Comparison of ENCODE assay signal across 8 cellular contexts in genomic region chr2:149040451-149040850, GRCh38. TPM values are rescaled to one million over a fixed set of nuclear protein-coding genes. Genes with fewer than 3 reads are reported as not detected.
A peak's percentile ranks its signal among the peaks of the same experiment; 100 is the strongest.
DNase-seq lines count a peak whose midpoint lies in the region; ATAC-seq and TF ChIP-seq lines count a peak whose summit lies in the region.

No MANE protein-coding gene starts in this region.

- intact Hi-C loops in left ventricle myocardium inferior (cut with micrococcal nuclease) (no loop called here), Right ventricle myocardium superior (cut with DNase I) (no loop called here), upper lobe of right lung (cut with DNase I) (no loop called here)

- no peak for DNase-seq in left ventricle myocardium inferior
- DNase-seq in Right ventricle myocardium superior, result no peak
- peak; percentile 33 to 35 for DNase-seq in Kasumi-1 (lab: John Stamatoyannopoulos, UW)
- peak; percentile 75 for DNase-seq in activated CD8-positive, alpha-beta memory T cell treated with anti-CD3 and anti-CD28 coated beads for 24 hours
- peak; percentile 74 for DNase-seq in iPS-NIHi7 (ENCODE audit: extremely low spot score)
- no peak for DNase-seq in upper lobe of right lung
- DNase-seq in NCI-H1105 treated with DMSO at 0.1 percent for 48 hours (lab: John Stamatoyannopoulos, UW), result no peak
- DNase-seq in GOT3 (lab: John Stamatoyannopoulos, UW), result no peak

- no peak overlapping the region for H3K4me3 ChIP-seq in left ventricle myocardium inferior
- H3K4me3 ChIP-seq in upper lobe of right lung, result no peak overlapping the region

- H3K27ac ChIP-seq in left ventricle myocardium inferior (replicated peaks) (no peak overlapping the region), upper lobe of right lung (no peak overlapping the region)

- ATAC-seq in Right ventricle myocardium superior (ENCODE audit: poor library complexity), result no peak
- no peak for ATAC-seq in upper lobe of right lung

- H3K27me3 ChIP-seq in left ventricle myocardium inferior (ENCODE audit: low read depth) (peaks cover 64% of the 10 kb centered on the region), upper lobe of right lung (peaks cover 27% of the 10 kb centered on the region)

- H3K4me1 ChIP-seq in left ventricle myocardium inferior (no peaks in the 10 kb centered on the region), upper lobe of right lung (no peaks in the 10 kb centered on the region)

- H3K9me3 ChIP-seq in left ventricle myocardium inferior (replicated peaks), result peaks cover 9% of the 10 kb centered on the region
- no peaks in the 10 kb centered on the region for H3K9me3 ChIP-seq in upper lobe of right lung

- no peaks in the 10 kb centered on the region for H3K36me3 ChIP-seq in left ventricle myocardium inferior
- H3K36me3 ChIP-seq in upper lobe of right lung, result no peaks in the 10 kb centered on the region

- TF ChIP-seq CTCF in left ventricle myocardium inferior (IDR thresholded peaks at IDR 0.05; ENCODE audit: borderline replicate concordance) (peak; percentile 16), upper lobe of right lung (IDR thresholded peaks at IDR 0.05) (peak; percentile 47)

RNA-seq across cellular contexts. Expression of gene LYPD6B, which starts 2.0 kb away (rescaled TPM):
- total RNA-seq in left ventricle myocardium inferior (not detected), Right ventricle myocardium superior (not detected), upper lobe of right lung (0.78 TPM)

Comparison
In these comparisons a context has a peak if more than half of its experiments do, and no peak if none do; other contexts are left out.
1. DNase-seq: peak in Kasumi-1 (2 of 2), activated CD8-positive, alpha-beta memory T cell treated with anti-CD3 and anti-CD28 coated beads for 24 hours (single experiment) and iPS-NIHi7 (single experiment); none in left ventricle myocardium inferior (single experiment), Right ventricle myocardium superior (single experiment), upper lobe of right lung (single experiment), NCI-H1105 treated with DMSO at 0.1 percent for 48 hours (single experiment) and GOT3 (single experiment).